In genomic region chrX:112341598-112341997, GRCh38 we compare ENCODE assay signal across 18 cellular contexts.
DNase-seq lines count a peak whose midpoint lies in the region; FAIRE-seq and TF ChIP-seq lines count a peak whose summit lies in the region.
"Had no signal": no experiment of that assay in that cellular context is flagged by ENCODE, and none has a peak within 500 bp of the region (broad histone marks: within the 10 kb centered on the region; RNA-seq: fewer than 3 reads in every experiment).

No MANE protein-coding gene starts in this region.

- H3K27ac Mint-ChIP-seq in progenitor cell of endocrine pancreas = no peak overlapping the region
- H3K27ac Mint-ChIP-seq: CD4-positive, alpha-beta memory T cell had no signal

- no peak overlapping the region for H2AFZ ChIP-seq in osteoblast (ENCODE audit: low read length)

- H3K27ac ChIP-seq in kidney (ENCODE audit: low read depth in 2 of 2, low read length in 2 of 2) (no peak overlapping the region), osteoblast (ENCODE audit: low read depth, low read length) (no peak overlapping the region)
- H3K27ac ChIP-seq: A549 had no signal

- no peak overlapping the region for H3K9ac ChIP-seq in kidney (ENCODE audit: low read length in 2 of 2)

- DNase-seq in AG10803 (ENCODE audit: low read depth) = peak; percentile 20
- DNase-seq in HT1080 (ENCODE audit: low read depth) = peak; percentile 54
- peak; percentile 42 for DNase-seq in astrocyte of the spinal cord (ENCODE audit: low read depth, low spot score)
- no peak for DNase-seq in kidney
- no peak for DNase-seq in progenitor cell of endocrine pancreas (ENCODE audit: low spot score, unreplicated experiment)
- no peak for DNase-seq in activated naive CD4-positive, alpha-beta T cell treated with Interleukin-2 at 50 U/mL for 16 hours
- no peak for DNase-seq in osteoblast (ENCODE audit: insufficient read length, low spot score, missing footprints)
- no peak for DNase-seq in NCI-H1417 (lab: John Stamatoyannopoulos, UW)
- DNase-seq: CD4-positive, alpha-beta memory T cell; DMS79; Karpas-422; NCI-H1105 treated with DMSO at 0.1 percent for 48 hours; NCI-H187 treated with DMSO at 0.1 percent for 48 hours; NCI-H69; NK-92 treated with Interleukin-12 subunit alpha and Interleukin-12 subunit beta, amount 100 ng/mL, for 24 hours; OCI-M1 had no signal

- no peak for TF ChIP-seq CTCF in AG10803 (conservative IDR thresholded peaks at IDR 0.05; ENCODE audit: low read length)
- TF ChIP-seq CTCF in astrocyte of the spinal cord (IDR thresholded peaks at IDR 0.05; ENCODE audit: low read depth, low read length) = no peak
- no peak for TF ChIP-seq CTCF in kidney (IDR thresholded peaks at IDR 0.05; ENCODE audit: borderline replicate concordance, extremely low read depth, insufficient read depth)
- no peak for TF ChIP-seq CTCF in progenitor cell of endocrine pancreas (IDR thresholded peaks at IDR 0.05; ENCODE audit: unreplicated experiment)
- no peak for TF ChIP-seq CTCF in osteoblast (IDR thresholded peaks at IDR 0.05; ENCODE audit: extremely low read depth, low read depth, low read length)

- no peak overlapping the region for H3K4me3 Mint-ChIP-seq in progenitor cell of endocrine pancreas (ENCODE audit: low read depth)
- H3K4me3 Mint-ChIP-seq: CD4-positive, alpha-beta memory T cell had no signal

- peaks cover 7% of the 10 kb centered on the region for H3K4me1 Mint-ChIP-seq in progenitor cell of endocrine pancreas (ENCODE audit: low read depth)
- H3K4me1 Mint-ChIP-seq: CD4-positive, alpha-beta memory T cell had no signal

- H3K4me3 ChIP-seq in AG10803 (ENCODE audit: low read length) (no peak overlapping the region), astrocyte of the spinal cord (ENCODE audit: low read depth, low read length) (no peak overlapping the region), kidney (ENCODE audit: low read length in 2 of 2) (no peak overlapping the region), osteoblast (ENCODE audit: insufficient read depth, low read length) (no peak overlapping the region)
- H3K4me3 ChIP-seq: A549 had no signal

- no peaks in the 10 kb centered on the region for H4K20me1 ChIP-seq in osteoblast (ENCODE audit: insufficient read depth, low read length)

- H3K4me1 ChIP-seq in kidney (ENCODE audit: control insufficient read depth in 1 of 2, insufficient read depth in 1 of 2, low read depth in 1 of 2, low read length in 2 of 2) (no peaks in the 10 kb centered on the region), osteoblast (ENCODE audit: insufficient read depth, low read length) (no peaks in the 10 kb centered on the region)
- H3K4me1 ChIP-seq: A549 had no signal

- in situ Hi-C loops in astrocyte of the spinal cord (cut with HindIII; ENCODE audit: low sequenced_read_pairs) = no loop called here

- H3K79me2 ChIP-seq in osteoblast (ENCODE audit: insufficient read depth, low read length) = no peaks in the 10 kb centered on the region

- no peaks in the 10 kb centered on the region for H3K27me3 Mint-ChIP-seq in progenitor cell of endocrine pancreas
- H3K27me3 Mint-ChIP-seq: CD4-positive, alpha-beta memory T cell had no signal

- H3K36me3 ChIP-seq in kidney (ENCODE audit: control insufficient read depth in 1 of 2, insufficient read depth in 2 of 2, low read length in 2 of 2) (no peaks in the 10 kb centered on the region), osteoblast (ENCODE audit: insufficient read depth, low read length) (no peaks in the 10 kb centered on the region)

- H3K9me3 ChIP-seq in kidney (ENCODE audit: control insufficient read depth in 1 of 2, low read length in 2 of 2) (no peaks in the 10 kb centered on the region), osteoblast (ENCODE audit: low read depth, low read length) (no peaks in the 10 kb centered on the region)
- H3K9me3 ChIP-seq: A549 had no signal

- peaks cover 23% of the 10 kb centered on the region for H3K9me3 Mint-ChIP-seq in progenitor cell of endocrine pancreas (ENCODE audit: low read depth)

- peak; percentile 38 for FAIRE-seq in kidney (lab: Jason Lieb, UNC)
- FAIRE-seq: H1 had no signal

- intact Hi-C loops in kidney (cut with DNase I) = no loop called here

- H3K27me3 ChIP-seq in osteoblast (ENCODE audit: insufficient read depth, low read length) = no peaks in the 10 kb centered on the region

- H3K36me3 Mint-ChIP-seq in progenitor cell of endocrine pancreas (ENCODE audit: insufficient read depth) = peaks cover 11% of the 10 kb centered on the region
- H3K36me3 Mint-ChIP-seq: CD4-positive, alpha-beta memory T cell had no signal

- H3K4me2 ChIP-seq in osteoblast (ENCODE audit: insufficient read depth, low read length) = no peak overlapping the region
- H3K4me2 ChIP-seq: A549 had no signal

Comparison
In these comparisons a context has a peak if more than half of its experiments do, and no peak if none do; other contexts are left out.
1. DNase-seq: peak in AG10803 (single experiment), HT1080 (single experiment) and astrocyte of the spinal cord (single experiment); none in kidney (single experiment), progenitor cell of endocrine pancreas (single experiment), activated naive CD4-positive, alpha-beta T cell treated with Interleukin-2 at 50 U/mL for 16 hours (single experiment), osteoblast (single experiment) and NCI-H1417 (0 of 3).